ENCODE assay signal across 15 cellular contexts in the genomic region with DNA sequence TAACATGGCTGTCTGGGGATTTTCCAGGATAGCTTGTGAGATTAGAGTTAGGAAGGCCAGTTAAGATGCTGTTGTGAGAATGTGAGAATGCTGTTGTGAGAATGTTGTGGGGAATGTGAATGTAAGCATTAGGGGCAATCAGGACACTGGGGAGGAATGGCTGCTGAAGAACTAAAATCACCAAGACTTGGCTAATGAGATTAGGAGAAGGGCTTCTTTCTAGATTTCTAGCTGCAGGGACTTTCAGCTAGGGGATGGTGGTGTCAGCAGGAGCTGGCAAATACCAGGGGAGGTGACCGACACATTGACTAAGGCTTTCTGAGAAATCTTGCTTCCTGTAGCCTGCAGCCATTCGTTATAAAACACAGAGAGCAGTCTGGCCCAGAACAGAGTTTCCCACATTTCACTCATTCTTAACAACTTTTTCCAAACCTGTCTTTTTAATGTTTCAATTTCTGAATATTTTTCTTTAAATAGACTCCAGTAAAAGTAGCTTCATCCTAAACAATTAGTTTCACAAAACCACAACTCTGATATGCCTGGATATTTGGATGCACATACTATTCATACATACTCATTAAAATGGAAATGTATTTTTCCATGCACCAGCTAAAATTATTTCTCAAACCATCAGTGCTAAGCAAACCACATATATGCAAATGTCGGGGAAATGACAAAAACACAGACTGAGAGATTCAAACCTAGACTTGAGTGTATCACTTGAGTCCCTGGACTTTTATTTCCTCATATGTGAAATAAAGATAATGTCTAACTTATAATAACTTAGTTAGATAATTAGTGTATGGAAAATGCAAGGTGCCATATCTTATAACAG.
DNase-seq lines count a peak whose midpoint lies in the region; ATAC-seq and TF ChIP-seq lines count a peak whose summit lies in the region.
"Had no signal": no experiment of that assay in that cellular context is flagged by ENCODE, and none has a peak within 500 bp of the region (broad histone marks: within the 10 kb centered on the region; RNA-seq: fewer than 3 reads in every experiment).

No MANE protein-coding gene starts in this region.

- CTCF ChIA-PET in A673 (lab: Charles Lee) = no interaction called here
- CTCF ChIA-PET in activated CD4-positive, alpha-beta memory T cell treated with anti-CD3 and anti-CD28 coated beads for 36 hours (lab: Charles Lee) = interaction anchor here (0.7 kb wide), 1 partner anchor 526 kb away, joined by 3 read pairs; no protein-coding TSS in a partner anchor
- CTCF ChIA-PET in OCI-LY7 (lab: Charles Lee; ENCODE audit: unreplicated experiment) = no interaction called here

- no peaks in the 10 kb centered on the region for H3K36me3 Mint-ChIP-seq in activated CD4-positive, alpha-beta memory T cell treated with anti-CD3 and anti-CD28 coated beads for 36 hours
- H3K36me3 Mint-ChIP-seq: CD8-positive, alpha-beta T cell; immature natural killer cell had no signal

- H3K4me1 ChIP-seq in A673 (ENCODE audit: insufficient read depth, low read length, poor library complexity, severe bottlenecking) (peaks cover 31% of the 10 kb centered on the region), OCI-LY7 (ENCODE audit: insufficient read depth, low read length, poor library complexity, severe bottlenecking) (no peaks in the 10 kb centered on the region), ascending aorta (no peaks in the 10 kb centered on the region)

- DNase-seq in A673 (ENCODE audit: low spot score) = no peak
- peak; percentile 39 for DNase-seq in activated CD4-positive, alpha-beta memory T cell treated with anti-CD3 and anti-CD28 coated beads for 36 hours
- DNase-seq in KBM-7 = no peak
- DNase-seq in CD1c-positive myeloid dendritic cell (ENCODE audit: extremely low spot score) = no peak
- DNase-seq in OCI-LY7 (ENCODE audit: low spot score) = no peak
- DNase-seq in ascending aorta (ENCODE audit: low spot score in 2 of 2) = no peak
- DNase-seq: CD8-positive, alpha-beta T cell; central memory CD4-positive, alpha-beta T cell; immature natural killer cell had no signal

- H3K79me2 ChIP-seq in OCI-LY7 (ENCODE audit: insufficient read depth, low read depth, low read length) = no peaks in the 10 kb centered on the region

- H3K27ac ChIP-seq in A673 (ENCODE audit: low read depth, low read length, poor library complexity, severe bottlenecking) (peak overlapping the region; percentile 13), OCI-LY7 (ENCODE audit: low read depth, low read length, poor library complexity, severe bottlenecking) (no peak overlapping the region), ascending aorta (no peak overlapping the region)
- H3K27ac ChIP-seq: tibial nerve, VCaP had no signal

- POLR2A ChIA-PET in A673 (lab: Charles Lee; ENCODE audit: low non-redundant PET) (no interaction called here), OCI-LY7 (lab: Charles Lee) (no interaction called here)
- POLR2A ChIA-PET in activated CD4-positive, alpha-beta memory T cell treated with anti-CD3 and anti-CD28 coated beads for 36 hours (lab: Charles Lee) = no interaction called here

- H3K9me3 Mint-ChIP-seq in activated CD4-positive, alpha-beta memory T cell treated with anti-CD3 and anti-CD28 coated beads for 36 hours = no peaks in the 10 kb centered on the region
- H3K9me3 Mint-ChIP-seq: CD8-positive, alpha-beta T cell had no signal

- no peak overlapping the region for H3K4me3 Mint-ChIP-seq in activated CD4-positive, alpha-beta memory T cell treated with anti-CD3 and anti-CD28 coated beads for 36 hours
- H3K4me3 Mint-ChIP-seq: CD8-positive, alpha-beta T cell; immature natural killer cell had no signal

- no peak overlapping the region for H3K4me2 ChIP-seq in OCI-LY7 (ENCODE audit: low read length)

- H3K9me3 ChIP-seq in A673 (ENCODE audit: low read depth, low read length, poor library complexity, severe bottlenecking) (no peaks in the 10 kb centered on the region), OCI-LY7 (ENCODE audit: low read length) (no peaks in the 10 kb centered on the region), ascending aorta (no peaks in the 10 kb centered on the region)
- H3K9me3 ChIP-seq: tibial nerve had no signal

- H2AFZ ChIP-seq in OCI-LY7 (ENCODE audit: low read length) = no peak overlapping the region

- H3K36me3 ChIP-seq in A673 (ENCODE audit: insufficient read depth, low read length, poor library complexity, severe bottlenecking) (no peaks in the 10 kb centered on the region), OCI-LY7 (ENCODE audit: insufficient read depth, low read length) (no peaks in the 10 kb centered on the region), ascending aorta (no peaks in the 10 kb centered on the region)
- H3K36me3 ChIP-seq: tibial nerve had no signal

- H3K27me3 ChIP-seq in A673 (replicated peaks; ENCODE audit: insufficient read depth, low read depth, low read length, poor library complexity) (no peaks in the 10 kb centered on the region), ascending aorta (no peaks in the 10 kb centered on the region)
- H3K27me3 ChIP-seq: tibial nerve had no signal

- peaks cover 27% of the 10 kb centered on the region for H3K4me1 Mint-ChIP-seq in activated CD4-positive, alpha-beta memory T cell treated with anti-CD3 and anti-CD28 coated beads for 36 hours (ENCODE audit: low read depth)
- H3K4me1 Mint-ChIP-seq: immature natural killer cell had no signal

- peaks cover 42% of the 10 kb centered on the region for H3K27me3 Mint-ChIP-seq in activated CD4-positive, alpha-beta memory T cell treated with anti-CD3 and anti-CD28 coated beads for 36 hours

- H3K27ac Mint-ChIP-seq in activated CD4-positive, alpha-beta memory T cell treated with anti-CD3 and anti-CD28 coated beads for 36 hours = no peak overlapping the region
- H3K27ac Mint-ChIP-seq: CD8-positive, alpha-beta T cell; immature natural killer cell had no signal

- H3K4me3 ChIP-seq in A673 (ENCODE audit: low read depth, low read length, poor library complexity, severe bottlenecking) = no peak overlapping the region
- H3K4me3 ChIP-seq in OCI-LY7 (ENCODE audit: low read depth, low read length, poor library complexity, severe bottlenecking) = no peak overlapping the region
- no peak overlapping the region for H3K4me3 ChIP-seq in ascending aorta
- H3K4me3 ChIP-seq: skin epidermis, tibial nerve had no signal

- H4K20me1 ChIP-seq in OCI-LY7 (ENCODE audit: insufficient read depth, low read length) = no peaks in the 10 kb centered on the region

- BruUV-seq in A673 (replicated peaks; lab: Mats Ljungman, UMichigan) (no TSS peak), OCI-LY7 (replicated peaks; lab: Mats Ljungman, UMichigan) (no TSS peak)

- H3K9me2 ChIP-seq in OCI-LY7 (ENCODE audit: insufficient read depth, low read length) = no peaks in the 10 kb centered on the region

- TF ChIP-seq CTCF in A673 (conservative IDR thresholded peaks at IDR 0.05; ENCODE audit: low read depth, low read length) = no peak
- TF ChIP-seq CTCF in OCI-LY7 (conservative IDR thresholded peaks at IDR 0.05; ENCODE audit: low read length) = no peak
- no peak for TF ChIP-seq CTCF in ascending aorta (IDR thresholded peaks at IDR 0.05)

- intact Hi-C loops in A673 (cut with micrococcal nuclease; ENCODE audit: unreplicated experiment) (no loop called here), OCI-LY7 (cut with micrococcal nuclease; ENCODE audit: unreplicated experiment) (no loop called here), ascending aorta (cut with DNase I) (no loop called here)
- intact Hi-C loops in activated CD4-positive, alpha-beta memory T cell treated with anti-CD3 and anti-CD28 coated beads for 36 hours (cut with micrococcal nuclease) = loop anchor here (5.0 to 10.0 kb wide), 5 partner anchors 252 to 722 kb away; no protein-coding TSS in a partner anchor

- in situ Hi-C loops in KBM-7 (cut with MboI; ENCODE audit: low pct_unique_long_range_greater_than_20kb, low sequenced_read_pairs) = no loop called here

- peak; percentile 37 for ATAC-seq in GM19324 (IDR thresholded peaks at IDR 0.05; ENCODE audit: low FRiP score, unreplicated experiment)
- ATAC-seq in HG02970 (IDR thresholded peaks at IDR 0.05; ENCODE audit: low FRiP score, unreplicated experiment) = peak; percentile 49
- ATAC-seq: CD8-positive, alpha-beta T cell; HCT116 had no signal
